1 cellular context compared by ENCODE assay signal in genomic region chr12:52172956-52173355, GRCh38.
TF ChIP-seq lines count a peak whose summit lies in the region.

No MANE protein-coding gene starts in this region.

TF ChIP-seq in H1, 55 proteins besides CTCF, POLR2A, EP300 and RAD21 (continued from another document):
- no peak for TF ChIP-seq CHD2 (IDR thresholded peaks at IDR 0.05; ENCODE audit: low read length)
- no peak for TF ChIP-seq EZH2 (IDR thresholded peaks at IDR 0.05; ENCODE audit: low read depth, low read length, severe bottlenecking)
- TF ChIP-seq CTBP2 (IDR thresholded peaks at IDR 0.05; ENCODE audit: borderline replicate concordance, insufficient read depth, insufficient read length, low read length) = no peak
- no peak for TF ChIP-seq PHF8 (conservative IDR thresholded peaks at IDR 0.05; ENCODE audit: low read depth, low read length)
- TF ChIP-seq CBX8 (IDR thresholded peaks at IDR 0.05; ENCODE audit: borderline replicate concordance, low read depth, low read length) = no peak
- no peak for TF ChIP-seq ATF3 (IDR thresholded peaks at IDR 0.05; ENCODE audit: insufficient read depth, low read depth, low read length)
- no peak for TF ChIP-seq CREB1 (IDR thresholded peaks at IDR 0.05)
- TF ChIP-seq GTF2F1 (IDR thresholded peaks at IDR 0.05; ENCODE audit: borderline replicate concordance, low read depth, low read length) = no peak
- TF ChIP-seq NANOG (IDR thresholded peaks at IDR 0.05; ENCODE audit: insufficient read depth, low read depth, low read length, poor library complexity, severe bottlenecking) = no peak
- TF ChIP-seq BCL11A (IDR thresholded peaks at IDR 0.05; ENCODE audit: low read depth in 2 of 2, low read length in 2 of 2) = no peak
- no peak for TF ChIP-seq SP4 (IDR thresholded peaks at IDR 0.05; ENCODE audit: low read length)
- no peak for TF ChIP-seq KDM5A (IDR thresholded peaks at IDR 0.05; ENCODE audit: low read length)
- TF ChIP-seq CHD7 (IDR thresholded peaks at IDR 0.05; ENCODE audit: insufficient replicate concordance, low read length) = no peak
- no peak for TF ChIP-seq KDM1A (IDR thresholded peaks at IDR 0.05; ENCODE audit: borderline replicate concordance, low read length)
